In the genomic region with DNA sequence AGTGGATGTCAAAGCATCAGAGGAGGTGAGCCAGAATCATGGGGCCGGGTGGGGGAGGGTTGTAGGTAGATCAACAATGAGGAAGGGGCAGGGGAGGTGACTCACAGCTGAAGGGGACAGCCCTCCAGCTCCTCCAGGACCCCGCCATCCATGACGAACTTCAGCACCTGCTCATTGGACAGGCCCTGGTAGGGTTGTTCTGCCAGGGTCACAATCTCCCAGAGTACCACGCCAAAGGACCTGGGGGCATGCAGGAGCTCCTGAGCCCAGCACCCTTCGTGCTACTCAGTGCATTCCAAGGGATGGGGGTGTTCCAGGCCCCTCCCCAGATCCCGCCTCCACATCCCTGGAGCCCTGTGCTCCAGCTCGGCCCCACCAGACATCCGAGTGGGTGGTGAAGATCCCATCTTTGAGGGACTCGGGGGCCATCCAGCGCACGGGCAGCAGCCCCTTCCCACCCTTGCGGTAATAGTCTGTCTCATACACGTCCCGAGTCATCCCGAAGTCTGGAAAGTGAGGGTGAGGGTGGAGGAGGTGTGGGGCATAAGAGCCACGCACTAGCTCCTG, we compare ENCODE assay signal across 18 cellular contexts. TPM values are rescaled to one million over a fixed set of nuclear protein-coding genes. Genes with fewer than 3 reads are reported as not detected.
"Had no signal": no experiment of that assay in that cellular context is flagged by ENCODE, and none has a peak within 500 bp of the region (broad histone marks: within the 10 kb centered on the region; RNA-seq: fewer than 3 reads in every experiment).

No MANE protein-coding gene starts in this region.

- ATAC-seq: activated T-cell treated with anti-CD3 and anti-CD28 coated beads, Interleukin-2, amount 50 U/mL, for 72 hours; gastroesophageal sphincter; heart right ventricle; left colon; lower lobe of right lung; natural killer cell; upper lobe of right lung had no signal

- H3K4me3 ChIP-seq: gastroesophageal sphincter, heart right ventricle, lower lobe of right lung, upper lobe of right lung had no signal

- DNase-seq: activated CD4-positive, alpha-beta T cell treated with anti-CD3 and anti-CD28 coated beads, Interleukin-2, amount 50 U/mL, for 4 hours; activated effector memory CD4-positive, alpha-beta T cell treated with anti-CD3 and anti-CD28 coated beads, Interleukin-2, amount 50 U/mL, for 16 hours; activated naive CD4-positive, alpha-beta T cell treated with anti-CD3 and anti-CD28 coated beads, Interleukin-2, amount 50 U/mL, for 16 hours; activated T-cell treated with anti-CD3 and anti-CD28 coated beads, Interleukin-2, amount 50 U/mL, for 72 hours; cortex of kidney; heart right ventricle; left colon; lower lobe of right lung; natural killer cell; nucleus accumbens; retina; stimulated activated naive CD4-positive, alpha-beta T cell; T-helper 2 cell; upper lobe of right lung; WERI-Rb-1 had no signal

- H3K27ac ChIP-seq: gastroesophageal sphincter, heart right ventricle, lower lobe of right lung, upper lobe of right lung, WERI-Rb-1 had no signal

- H3K4me1 ChIP-seq: upper lobe of right lung had no signal

- H3K9me3 ChIP-seq: gastroesophageal sphincter, heart right ventricle, lower lobe of right lung, upper lobe of right lung had no signal

- H3K36me3 ChIP-seq: gastroesophageal sphincter, heart right ventricle, lower lobe of right lung, upper lobe of right lung, WERI-Rb-1 had no signal

RNA-seq across cellular contexts. Expression of a gene that starts 17.5 kb away (rescaled TPM):
- total RNA-seq: activated CD8-positive, alpha-beta memory T cell treated with anti-CD3 and anti-CD28 coated beads for 36 hours; left colon; lower lobe of right lung; upper lobe of right lung had no signal
- polyA plus RNA-seq: aorta had no signal
